Comparison of ENCODE assay signal across 8 cellular contexts in the genomic region with DNA sequence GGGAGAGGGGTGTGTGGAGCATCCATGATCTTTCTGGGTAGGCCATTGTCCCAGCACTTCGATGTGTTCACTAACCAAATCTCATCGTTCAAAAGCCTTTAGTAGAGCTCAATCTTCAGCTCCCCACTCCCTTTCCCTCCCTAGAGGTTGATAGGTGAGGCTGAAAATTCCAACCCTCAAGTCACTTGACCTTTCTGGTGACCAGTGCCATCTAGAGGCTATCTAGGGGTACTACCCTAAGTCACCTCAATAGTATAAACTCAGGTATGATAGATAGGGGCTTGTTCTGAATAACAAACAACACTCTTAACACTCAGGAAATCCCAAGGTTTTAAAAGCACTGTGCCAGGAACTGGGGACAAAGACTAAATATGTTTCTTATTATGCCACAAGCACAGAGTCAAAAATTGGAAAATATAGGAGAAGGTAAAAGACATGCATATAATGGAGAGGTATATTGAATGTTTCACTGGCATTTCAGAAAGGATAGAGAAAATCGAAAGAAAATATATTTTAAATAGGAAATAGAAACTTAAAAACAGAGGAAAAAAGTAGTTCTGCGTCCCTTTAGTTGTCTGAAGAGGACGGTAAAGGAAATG. TPM values are rescaled to one million over a fixed set of nuclear protein-coding genes. Genes with fewer than 3 reads are reported as not detected.
A peak's percentile ranks its signal among the peaks of the same experiment; 100 is the strongest.
DNase-seq lines count a peak whose midpoint lies in the region; ATAC-seq and TF ChIP-seq lines count a peak whose summit lies in the region.

No MANE protein-coding gene starts in this region.

- intact Hi-C loops in testis (cut with DNase I; ENCODE audit: low total_unique reads), result no loop called here

- DNase-seq in DMS153 (lab: John Stamatoyannopoulos, UW) (peak; percentile 4), GM20000 (ENCODE audit: low spot score) (peak; percentile 34), NCI-H1930 (lab: John Stamatoyannopoulos, UW) (peak; percentile 25 to 39), glutamatergic neuron (no peak), testis (no peak)

- H3K9me3 Mint-ChIP-seq in glutamatergic neuron (ENCODE audit: unreplicated experiment), result no peaks in the 10 kb centered on the region

- no peak overlapping the region for H3K27ac ChIP-seq in testis

- H3K4me3 ChIP-seq in testis, result no peak overlapping the region

- H3K9me3 ChIP-seq in testis, result no peaks in the 10 kb centered on the region

- no peaks in the 10 kb centered on the region for H3K36me3 ChIP-seq in testis (ENCODE audit: low read depth, missing control alignments)

- no peaks in the 10 kb centered on the region for H3K4me1 Mint-ChIP-seq in glutamatergic neuron (ENCODE audit: low read depth, unreplicated experiment)

- no peaks in the 10 kb centered on the region for H3K36me3 Mint-ChIP-seq in glutamatergic neuron (ENCODE audit: unreplicated experiment)

- TF ChIP-seq CTCF in GM20000 (IDR thresholded peaks at IDR 0.05; ENCODE audit: extremely low read depth, missing control alignments) (peak; percentile 43), glutamatergic neuron (IDR thresholded peaks at IDR 0.05; ENCODE audit: partially characterized antibody, unreplicated experiment) (peak; percentile 85), testis (IDR thresholded peaks at IDR 0.05) (peak in 2 of 3 experiments; percentile 28 to 50)

- H3K27me3 ChIP-seq in testis, result no peaks in the 10 kb centered on the region

- 53 to 56% methylated on average over 5 of the region's 5 CpGs for WGBS in testis, 2 donors

- no peaks in the 10 kb centered on the region for H3K4me1 ChIP-seq in testis

- no peak for TF ChIP-seq POLR2A in testis (IDR thresholded peaks at IDR 0.05)

- H3K4me3 Mint-ChIP-seq in glutamatergic neuron (ENCODE audit: unreplicated experiment), result no peak overlapping the region

- ATAC-seq in activated CD4-positive, CD25-positive, alpha-beta regulatory T cell treated with anti-CD3 and anti-CD28 coated beads, Interleukin-2, amount 50 U/mL, for 24 hours, result peak; percentile 51 to 68
- ATAC-seq in GM21723 (IDR thresholded peaks at IDR 0.05; ENCODE audit: unreplicated experiment), result no peak
- ATAC-seq in HG03521 (IDR thresholded peaks at IDR 0.05; ENCODE audit: unreplicated experiment), result no peak

- no peak overlapping the region for H3K27ac Mint-ChIP-seq in glutamatergic neuron (ENCODE audit: unreplicated experiment)

- peaks cover 2% of the 10 kb centered on the region for H3K27me3 Mint-ChIP-seq in glutamatergic neuron (ENCODE audit: unreplicated experiment)

RNA-seq across cellular contexts. Expression of a gene that starts 42.9 kb away (rescaled TPM):
- total RNA-seq in glutamatergic neuron (ENCODE audit: unreplicated experiment) (not detected), testis (1 to 10 TPM; 2.0 to 9.5 TPM)
- polyA plus RNA-seq in testis (ENCODE audit: insufficient read depth, low read depth, low replicate concordance), result 22.4 TPM

Comparison
In these comparisons a context has a peak if more than half of its experiments do, and no peak if none do; other contexts are left out.
1. DNase-seq: peak in DMS153 (single experiment), GM20000 (single experiment) and NCI-H1930 (2 of 2); none in glutamatergic neuron (single experiment) and testis (single experiment).
2. ATAC-seq: peak in activated CD4-positive, CD25-positive, alpha-beta regulatory T cell treated with anti-CD3 and anti-CD28 coated beads, Interleukin-2, amount 50 U/mL, for 24 hours (2 of 2); none in GM21723 (single experiment) and HG03521 (single experiment).
3. Peak in every context shown above with its lines, with median percentiles within 50 percentile points of each other: CTCF ChIP-seq.